In the genomic region with DNA sequence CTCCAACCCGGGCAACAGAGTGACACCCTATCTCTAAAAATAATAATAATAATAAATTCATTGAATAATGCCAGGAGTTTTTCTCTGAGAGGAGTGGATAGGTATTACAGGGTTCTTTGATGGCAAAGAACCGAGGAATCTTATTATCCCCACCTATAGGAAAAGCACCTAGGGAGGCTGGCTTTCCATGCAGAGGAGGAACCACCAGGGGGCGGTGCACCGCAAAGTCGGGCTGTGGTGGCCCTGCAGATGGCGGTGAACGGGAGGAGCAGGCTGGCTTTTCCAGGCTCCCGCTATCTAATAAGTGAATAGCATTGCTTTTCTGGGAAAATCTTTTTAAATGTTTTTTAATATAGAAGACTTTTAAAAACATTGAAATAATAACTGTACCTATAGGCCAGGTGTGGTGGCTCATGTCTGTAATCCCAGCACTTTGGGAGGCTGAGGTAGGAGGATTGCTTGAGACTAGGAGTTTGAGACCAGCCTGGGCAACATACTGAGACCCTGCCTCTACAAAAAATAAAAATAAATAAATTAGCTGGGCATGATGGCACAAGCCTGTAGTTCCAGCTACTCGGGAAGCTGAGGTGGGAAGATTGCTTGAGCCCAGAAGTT, we compare ENCODE assay signal across 10 cellular contexts.
A peak's percentile ranks its signal among the peaks of the same experiment; 100 is the strongest.
DNase-seq lines count a peak whose midpoint lies in the region; ATAC-seq and TF ChIP-seq lines count a peak whose summit lies in the region.
"Had no signal": no experiment of that assay in that cellular context is flagged by ENCODE, and none has a peak within 500 bp of the region (broad histone marks: within the 10 kb centered on the region; RNA-seq: fewer than 3 reads in every experiment).

No MANE protein-coding gene starts in this region.

- H3K4me3 Mint-ChIP-seq in H9, result no peak overlapping the region
- peak overlapping the region in 1 of 8 donors; percentile 3 for H3K4me3 Mint-ChIP-seq in naive B cell

- H3K36me3 ChIP-seq in NT2/D1 (ENCODE audit: insufficient read depth, insufficient read length, low read length), result no peaks in the 10 kb centered on the region
- H3K36me3 ChIP-seq in mammary epithelial cell (ENCODE audit: insufficient read depth, low read length), result no peaks in the 10 kb centered on the region
- H3K36me3 ChIP-seq: BLaER1, neutrophil had no signal

- H2BK120ac ChIP-seq in H9 (ENCODE audit: low read depth, low read length, poor library complexity, severe bottlenecking), result no peak overlapping the region

- H4K8ac ChIP-seq in H9 (replicated peaks; ENCODE audit: insufficient read length, low read depth, low read length), result no peak overlapping the region

- no CpG with 5 or more reads among the region's 9 CpGs for WGBS in H9 (ENCODE audit: extremely low coverage, insufficient read length, low lambda C conversion rate)
- 85% methylated on average over 9 of the region's 9 CpGs for WGBS in mammary epithelial cell (ENCODE audit: low coverage, missing lambda C conversion rate)

- no peak overlapping the region for H3K56ac ChIP-seq in H9 (ENCODE audit: insufficient read length, low read depth, low read length)

- H3K9me3 Mint-ChIP-seq in H9 (no peaks in the 10 kb centered on the region), naive B cell (no peaks in the 10 kb centered on the region)

- H3K4me3 ChIP-seq in NT2/D1 (ENCODE audit: insufficient read length, low read depth), result no peak overlapping the region
- H3K4me3 ChIP-seq in mammary epithelial cell (replicated peaks in 1 of 3; ENCODE audit: insufficient read depth in 1 of 3, low read depth in 2 of 3, low read length in 3 of 3), result no peak overlapping the region
- H3K4me3 ChIP-seq: BLaER1 had no signal

- H3K79me1 ChIP-seq in H9 (ENCODE audit: insufficient read depth, low read depth, low read length, poor library complexity, severe bottlenecking), result no peaks in the 10 kb centered on the region

- peak; percentile 63 for ATAC-seq in naive B cell (ENCODE audit: low read depth in 2 of 2)
- no peak for ATAC-seq in GM19328 (IDR thresholded peaks at IDR 0.05; ENCODE audit: unreplicated experiment)

- BruUV-seq in mammary epithelial cell (replicated peaks; lab: Mats Ljungman, UMichigan), result no TSS peak

- no peaks in the 10 kb centered on the region for H3K9me3 ChIP-seq in H9 (ENCODE audit: control insufficient read depth, low read depth, low read length)
- no peaks in the 10 kb centered on the region for H3K9me3 ChIP-seq in NT2/D1 (ENCODE audit: insufficient read depth, low read length)
- no peaks in the 10 kb centered on the region for H3K9me3 ChIP-seq in mammary epithelial cell (replicated peaks; ENCODE audit: insufficient read depth, low read length)
- H3K9me3 ChIP-seq: BLaER1, neutrophil had no signal

- H3K4ac ChIP-seq in H9 (ENCODE audit: low read depth, low read length), result no peak overlapping the region

- H3K79me2 ChIP-seq in H9 (ENCODE audit: insufficient read depth, low read length), result no peaks in the 10 kb centered on the region
- no peaks in the 10 kb centered on the region for H3K79me2 ChIP-seq in mammary epithelial cell (ENCODE audit: insufficient read depth, low read length)

- H4K20me1 ChIP-seq in H9 (ENCODE audit: control insufficient read depth, insufficient read depth, insufficient read length) (no peaks in the 10 kb centered on the region), mammary epithelial cell (ENCODE audit: insufficient read depth, low read length) (no peaks in the 10 kb centered on the region)
- H4K20me1 ChIP-seq: BLaER1 had no signal

- no peak overlapping the region for H2BK12ac ChIP-seq in H9 (ENCODE audit: insufficient read length, low read depth, low read length)

- intact Hi-C loops in mammary epithelial cell (cut with micrococcal nuclease), result loop anchor here (10.0 kb wide), 1 partner anchor 126 kb away; no protein-coding TSS in a partner anchor

- in situ Hi-C loops in mammary epithelial cell (cut with MboI; ENCODE audit: low sequenced_read_pairs in 2 of 2), result no loop called here

- no peak overlapping the region for H3K23ac ChIP-seq in H9 (ENCODE audit: insufficient read length, low read depth, low read length)

- dilution Hi-C loops in mammary epithelial cell (cut with HindIII; ENCODE audit: low sequenced_read_pairs), result no loop called here

- H2AFZ ChIP-seq in H9 (ENCODE audit: low read length) (no peak overlapping the region), mammary epithelial cell (ENCODE audit: low read depth, low read length) (no peak overlapping the region)

- H3K36me3 Mint-ChIP-seq in H9 (ENCODE audit: insufficient read depth in 1 of 3, low read depth in 3 of 3) (no peaks in the 10 kb centered on the region), naive B cell (no peaks in the 10 kb centered on the region)

- TF ChIP-seq CTCF in H9 (conservative IDR thresholded peaks at IDR 0.05) (peak; percentile 95), mammary epithelial cell (conservative IDR thresholded peaks at IDR 0.05 in 1 of 2, IDR thresholded peaks at IDR 0.05 in 1 of 2; ENCODE audit: extremely low read depth in 1 of 2, insufficient read depth in 1 of 2, low read depth in 1 of 2, low read length in 2 of 2) (peak; percentile 21 to 43)

- DNase-seq in NCI-H1417 (lab: John Stamatoyannopoulos, UW), result peak in 2 of 3 experiments; percentile 13 to 18
- DNase-seq in NCI-H1417 treated with DMSO at 0.1 percent for 48 hours (lab: John Stamatoyannopoulos, UW), result no peak
- peak; percentile 82 for DNase-seq in H9
- DNase-seq in NT2/D1 (ENCODE audit: low read depth, low spot score), result peak; percentile 30
- DNase-seq in mammary epithelial cell, result no peak
- peak; percentile 39 for DNase-seq in naive B cell
- DNase-seq in NCI-H446 (lab: John Stamatoyannopoulos, UW), result no peak

- no peaks in the 10 kb centered on the region for H3K4me1 ChIP-seq in H9 (ENCODE audit: insufficient read depth, low read length)
- H3K4me1 ChIP-seq in NT2/D1 (ENCODE audit: insufficient read depth, insufficient read length), result no peaks in the 10 kb centered on the region
- H3K4me1 ChIP-seq in mammary epithelial cell (ENCODE audit: insufficient read depth, low read length), result peaks cover 7% of the 10 kb centered on the region
- H3K4me1 ChIP-seq: BLaER1 had no signal

- no peak overlapping the region for H3T11ph ChIP-seq in H9 (ENCODE audit: low read length)

- H3K4me1 Mint-ChIP-seq in H9 (peaks cover 11 to 13% of the 10 kb centered on the region in 2 experiments), naive B cell (peaks cover 0 to 7% (median 5%) of the 10 kb centered on the region in 3 donors)

- no peak overlapping the region for H4K91ac ChIP-seq in H9 (ENCODE audit: insufficient read length, low read depth, low read length)

- H2BK5ac ChIP-seq in H9 (ENCODE audit: insufficient read length, low read length), result no peak overlapping the region

- H2BK20ac ChIP-seq in H9 (ENCODE audit: low read depth, low read length, poor library complexity, severe bottlenecking), result no peak overlapping the region

- no peak overlapping the region for H3K4me2 ChIP-seq in H9 (ENCODE audit: insufficient read depth, insufficient read length, low read length)
- no peak overlapping the region for H3K4me2 ChIP-seq in mammary epithelial cell (ENCODE audit: insufficient read depth, low read depth, low read length)
- H3K4me2 ChIP-seq: BLaER1 had no signal

- H3K9ac ChIP-seq in H9 (ENCODE audit: extremely low read depth, insufficient read length, low read length) (no peak overlapping the region), NT2/D1 (ENCODE audit: insufficient read length, low read depth) (no peak overlapping the region), mammary epithelial cell (ENCODE audit: insufficient read depth, low read length) (no peak overlapping the region)
- H3K9ac ChIP-seq: BLaER1 had no signal

- H2AK5ac ChIP-seq in H9 (ENCODE audit: insufficient read length, low read length), result no peak overlapping the region

- CTCF ChIA-PET in mammary epithelial cell (lab: Charles Lee; ENCODE audit: low non-redundant PET), result no interaction called here

- no peaks in the 10 kb centered on the region for H3K23me2 ChIP-seq in H9 (ENCODE audit: insufficient read length, low read depth, low read length, poor library complexity, severe bottlenecking)

- H3K27me3 Mint-ChIP-seq in H9 (ENCODE audit: low read depth) (no peaks in the 10 kb centered on the region), naive B cell (peaks cover 0 to 4% (median 0%) of the 10 kb centered on the region in 3 donors)

- H2BK15ac ChIP-seq in H9 (ENCODE audit: low read depth, low read length), result no peak overlapping the region

- H3K27me3 ChIP-seq in H9 (ENCODE audit: insufficient read depth, low read length) (no peaks in the 10 kb centered on the region), NT2/D1 (ENCODE audit: insufficient read depth, insufficient read length) (no peaks in the 10 kb centered on the region), mammary epithelial cell (ENCODE audit: insufficient read depth, low read length) (no peaks in the 10 kb centered on the region)
- H3K27me3 ChIP-seq: BLaER1, neutrophil had no signal

- no peak overlapping the region for H4K5ac ChIP-seq in H9 (ENCODE audit: insufficient read length, low read depth, low read length)

- H3K27ac Mint-ChIP-seq in H9 (no peak overlapping the region), naive B cell (no peak overlapping the region)

- no peak overlapping the region for H3K18ac ChIP-seq in H9 (ENCODE audit: insufficient read length, low read depth, low read length)

- H3K27ac ChIP-seq in H9 (ENCODE audit: insufficient read length, low read depth, low read length), result no peak overlapping the region
- H3K27ac ChIP-seq in mammary epithelial cell (ENCODE audit: insufficient read depth, low read depth, low read length), result no peak overlapping the region
- H3K27ac ChIP-seq: BLaER1, neutrophil had no signal

- no peak overlapping the region for H3K14ac ChIP-seq in H9 (ENCODE audit: insufficient read depth, low read length)

Comparison
In these comparisons a context has a peak if more than half of its experiments do, and no peak if none do; other contexts are left out.
1. DNase-seq: peak in NCI-H1417 (2 of 3), H9 (single experiment), NT2/D1 (single experiment) and naive B cell (single experiment); none in NCI-H1417 treated with DMSO at 0.1 percent for 48 hours (single experiment), mammary epithelial cell (single experiment) and NCI-H446 (0 of 2).